8 cellular contexts compared by ENCODE assay signal in the genomic region with DNA sequence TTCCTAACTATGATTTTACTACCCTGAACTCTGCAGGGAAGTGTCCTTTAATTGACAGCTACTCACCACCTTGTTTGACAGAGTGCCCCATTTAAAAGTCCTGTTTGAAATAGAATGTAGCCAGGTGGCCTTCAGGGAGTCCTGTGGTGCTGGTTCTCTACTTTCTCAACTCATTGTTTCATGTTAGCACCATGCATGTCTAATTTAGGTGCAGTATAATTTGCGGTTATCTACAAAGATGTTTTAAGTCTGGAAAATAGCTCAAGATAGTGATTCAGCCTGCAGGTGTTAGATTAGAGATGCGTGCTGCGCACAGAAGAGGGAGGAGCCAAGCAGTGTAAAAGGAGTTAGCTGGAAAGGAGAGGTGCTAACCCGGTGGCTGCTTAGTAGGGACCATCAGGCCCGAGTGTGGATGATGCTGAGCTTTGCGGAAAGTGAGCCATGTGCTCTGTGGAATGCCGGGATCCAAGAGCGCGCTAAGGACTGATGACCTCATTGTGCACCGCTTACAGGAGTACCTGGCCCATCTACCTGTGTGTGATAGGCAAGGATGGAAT. TPM values are rescaled to one million over a fixed set of nuclear protein-coding genes. Genes with fewer than 3 reads are reported as not detected.
DNase-seq lines count a peak whose midpoint lies in the region; ATAC-seq and TF ChIP-seq lines count a peak whose summit lies in the region.

No MANE protein-coding gene starts in this region.

- peak overlapping the region; percentile 87 for H3K27ac ChIP-seq in C4-2B
- H3K27ac ChIP-seq in neural progenitor cell, result no peak overlapping the region

- H2AFZ ChIP-seq in neural progenitor cell (replicated peaks), result no peak overlapping the region

- H3F3A ChIP-seq in neural progenitor cell (ENCODE audit: low read depth), result peaks cover 17% of the 10 kb centered on the region

- H3K79me2 ChIP-seq in neural progenitor cell (ENCODE audit: low read depth), result peaks cover 64% of the 10 kb centered on the region

- H3K4me2 ChIP-seq in neural progenitor cell, result peak overlapping the region; percentile 98

- peaks cover 34% of the 10 kb centered on the region for H4K20me1 ChIP-seq in neural progenitor cell (ENCODE audit: low read depth)

- peak overlapping the region; percentile 97 for H3K4me3 ChIP-seq in Jurkat, Clone E6-1 (ENCODE audit: low read length)
- peak overlapping the region; percentile 85 for H3K4me3 ChIP-seq in neural progenitor cell

- peaks cover 21% of the 10 kb centered on the region for H3K36me3 Mint-ChIP-seq in activated CD4-positive, alpha-beta T cell treated with anti-CD3 and anti-CD28 coated beads, Interleukin-2, amount 10 ng/mL, durations not matched to agents 24 days and 14 days (ENCODE audit: low read depth)
- H3K36me3 Mint-ChIP-seq in neural progenitor cell, result no peaks in the 10 kb centered on the region

- H3K9me3 ChIP-seq in neural progenitor cell (ENCODE audit: low read depth), result no peaks in the 10 kb centered on the region

- peaks cover 10% of the 10 kb centered on the region for H3K4me1 ChIP-seq in neural progenitor cell

- H3K4me1 Mint-ChIP-seq in activated CD4-positive, alpha-beta T cell treated with anti-CD3 and anti-CD28 coated beads, Interleukin-2, amount 10 ng/mL, durations not matched to agents 24 days and 14 days, result peaks cover 48% of the 10 kb centered on the region
- peaks cover 14% of the 10 kb centered on the region for H3K4me1 Mint-ChIP-seq in neural progenitor cell

- peaks cover 3% of the 10 kb centered on the region for H3K27me3 Mint-ChIP-seq in activated CD4-positive, alpha-beta T cell treated with anti-CD3 and anti-CD28 coated beads, Interleukin-2, amount 10 ng/mL, durations not matched to agents 24 days and 14 days
- peaks cover 5% of the 10 kb centered on the region for H3K27me3 Mint-ChIP-seq in neural progenitor cell (ENCODE audit: insufficient read depth, low read depth)

- H3K4me3 Mint-ChIP-seq in activated CD4-positive, alpha-beta T cell treated with anti-CD3 and anti-CD28 coated beads, Interleukin-2, amount 10 ng/mL, durations not matched to agents 24 days and 14 days, result peak overlapping the region; percentile 87
- peak overlapping the region; percentile 87 for H3K4me3 Mint-ChIP-seq in neural progenitor cell

- peak; percentile 96 for DNase-seq in Jurkat, Clone E6-1 (ENCODE audit: low read depth, low spot score)
- peak; percentile 86 for DNase-seq in activated CD4-positive, alpha-beta T cell treated with anti-CD3 and anti-CD28 coated beads, Interleukin-2, amount 10 ng/mL, durations not matched to agents 24 days and 14 days
- peak; percentile 24 for DNase-seq in effector CD8-positive, alpha-beta T cell (lab: John Stamatoyannopoulos, UW)
- DNase-seq in neural progenitor cell (ENCODE audit: low spot score) (peak; percentile 46), GM03348 (ENCODE audit: low spot score) (no peak), midbrain (lab: John Stamatoyannopoulos, UW) (no peak)

- peak overlapping the region; percentile 96 for H3K27ac Mint-ChIP-seq in activated CD4-positive, alpha-beta T cell treated with anti-CD3 and anti-CD28 coated beads, Interleukin-2, amount 10 ng/mL, durations not matched to agents 24 days and 14 days
- no peak overlapping the region for H3K27ac Mint-ChIP-seq in neural progenitor cell

- H3K9me3 Mint-ChIP-seq in activated CD4-positive, alpha-beta T cell treated with anti-CD3 and anti-CD28 coated beads, Interleukin-2, amount 10 ng/mL, durations not matched to agents 24 days and 14 days, result no peaks in the 10 kb centered on the region
- H3K9me3 Mint-ChIP-seq in neural progenitor cell, result no peaks in the 10 kb centered on the region

- no peaks in the 10 kb centered on the region for H3K36me3 ChIP-seq in neural progenitor cell

- H3K9ac ChIP-seq in neural progenitor cell, result peak overlapping the region; percentile 87

- TF ChIP-seq CTCF in C4-2B (conservative IDR thresholded peaks at IDR 0.05), result no peak
- no peak for TF ChIP-seq CTCF in neural progenitor cell (IDR thresholded peaks at IDR 0.05)

- no peaks in the 10 kb centered on the region for H3K27me3 ChIP-seq in neural progenitor cell

- intact Hi-C loops in activated CD4-positive, alpha-beta T cell treated with anti-CD3 and anti-CD28 coated beads, Interleukin-2, amount 10 ng/mL, durations not matched to agents 24 days and 14 days (cut with micrococcal nuclease), result loop anchor here (1.0 to 2.0 kb wide), 4 partner anchors 27 to 394 kb away; a partner anchor contains a TSS

- ATAC-seq in GM19043 (IDR thresholded peaks at IDR 0.05; ENCODE audit: low read depth, unreplicated experiment), result peak; percentile 44

RNA-seq across cellular contexts. Expression of a gene that starts 1.2 kb away (rescaled TPM):
- 101 TPM for polyA plus RNA-seq in Jurkat, Clone E6-1 (2012; ENCODE audit: insufficient read depth, insufficient read length)
- 59.2 and 63.1 TPM in 2 replicates for total RNA-seq in activated CD4-positive, alpha-beta T cell treated with anti-CD3 and anti-CD28 coated beads, Interleukin-2, amount 10 ng/mL, durations not matched to agents 24 days and 14 days
- total RNA-seq in neural progenitor cell (ENCODE audit: low replicate concordance), result 21.8 and 37.5 TPM in 2 replicates

RNA-seq across cellular contexts. Expression of a gene that starts 22.4 kb away (rescaled TPM):
- 172 TPM for polyA plus RNA-seq in Jurkat, Clone E6-1 (2012; ENCODE audit: insufficient read depth, insufficient read length)
- total RNA-seq in activated CD4-positive, alpha-beta T cell treated with anti-CD3 and anti-CD28 coated beads, Interleukin-2, amount 10 ng/mL, durations not matched to agents 24 days and 14 days, result 283 and 290 TPM in 2 replicates
- total RNA-seq in neural progenitor cell (ENCODE audit: low replicate concordance), result 0.03 TPM in 1 of 2 replicates, not detected in the other

Comparison
In these comparisons a context has a peak if more than half of its experiments do, and no peak if none do; other contexts are left out.
1. DNase-seq: peak in Jurkat, Clone E6-1 (single experiment), activated CD4-positive, alpha-beta T cell treated with anti-CD3 and anti-CD28 coated beads, Interleukin-2, amount 10 ng/mL, durations not matched to agents 24 days and 14 days (single experiment), effector CD8-positive, alpha-beta T cell (single experiment) and neural progenitor cell (single experiment); none in GM03348 (single experiment) and midbrain (single experiment).
2. RNA of a gene that starts 22.4 kb away (total RNA-seq): 283 to 290 TPM in activated CD4-positive, alpha-beta T cell treated with anti-CD3 and anti-CD28 coated beads, Interleukin-2, amount 10 ng/mL, durations not matched to agents 24 days and 14 days; 0.03 TPM in neural progenitor cell; every median in the first group is over 100 times any median in the second.